8 cellular contexts compared by ENCODE assay signal in genomic region chr20:63009988-63010769, GRCh38. TPM values are rescaled to one million over a fixed set of nuclear protein-coding genes. Genes with fewer than 3 reads are reported as not detected.
DNase-seq lines count a peak whose midpoint lies in the region; ATAC-seq and TF ChIP-seq lines count a peak whose summit lies in the region.

No MANE protein-coding gene starts in this region.

- peak overlapping the region; percentile 61 for H3K27ac Mint-ChIP-seq in activated CD8-positive, alpha-beta T cell treated with anti-CD3 and anti-CD28 coated beads for 36 hours
- peak overlapping the region; percentile 59 for H3K27ac Mint-ChIP-seq in stimulated activated naive B cell treated with anti-CD40 and anti-IgM and Interleukin-4, amounts not matched to agents 10 μg/mL and 1 μg/mL and 100 μg/mL, for 72 hours

- H3K27ac ChIP-seq in iPS-18a (ENCODE audit: low read length) = no peak overlapping the region

- intact Hi-C loops in activated CD8-positive, alpha-beta T cell treated with anti-CD3 and anti-CD28 coated beads for 36 hours (cut with micrococcal nuclease) = loop anchor here (2.0 kb wide), 2 partner anchors 37 to 109 kb away; no protein-coding TSS in a partner anchor
- intact Hi-C loops in posterior vena cava (cut with DNase I) = loop anchor here (2.0 to 10.0 kb wide), 3 partner anchors 37 to 138 kb away; no protein-coding TSS in a partner anchor

- peak overlapping the region; percentile 66 for H3K4me3 Mint-ChIP-seq in activated CD8-positive, alpha-beta T cell treated with anti-CD3 and anti-CD28 coated beads for 36 hours
- peak overlapping the region; percentile 75 to 82 for H3K4me3 Mint-ChIP-seq in stimulated activated naive B cell treated with anti-CD40 and anti-IgM and Interleukin-4, amounts not matched to agents 10 μg/mL and 1 μg/mL and 100 μg/mL, for 72 hours

- H3K9ac ChIP-seq in iPS-18a (ENCODE audit: low read length) = no peak overlapping the region

- no peaks in the 10 kb centered on the region for H3K36me3 ChIP-seq in iPS-18a (ENCODE audit: control insufficient read depth, low read depth, low read length)

- H3K27me3 Mint-ChIP-seq in activated CD8-positive, alpha-beta T cell treated with anti-CD3 and anti-CD28 coated beads for 36 hours = peaks cover 43% of the 10 kb centered on the region
- H3K27me3 Mint-ChIP-seq in stimulated activated naive B cell treated with anti-CD40 and anti-IgM and Interleukin-4, amounts not matched to agents 10 μg/mL and 1 μg/mL and 100 μg/mL, for 72 hours = peaks cover 58 to 84% of the 10 kb centered on the region in 2 donors

- peaks cover 2% of the 10 kb centered on the region for H3K36me3 Mint-ChIP-seq in activated CD8-positive, alpha-beta T cell treated with anti-CD3 and anti-CD28 coated beads for 36 hours (ENCODE audit: low read depth)
- H3K36me3 Mint-ChIP-seq in stimulated activated naive B cell treated with anti-CD40 and anti-IgM and Interleukin-4, amounts not matched to agents 10 μg/mL and 1 μg/mL and 100 μg/mL, for 72 hours = peaks cover 3 to 11% of the 10 kb centered on the region in 2 donors

- H3K27me3 ChIP-seq in iPS-18a (ENCODE audit: control insufficient read depth, insufficient read depth, low read length) = peaks cover 96% of the 10 kb centered on the region

- DNase-seq in GM10266 (ENCODE audit: extremely low spot score) (peak; percentile 93), M059J (ENCODE audit: low read depth) (peak; percentile 46), posterior vena cava (ENCODE audit: low spot score) (no peak), NCI-H510A treated with DMSO at 0.1 percent for 48 hours (lab: John Stamatoyannopoulos, UW) (no peak)
- DNase-seq in activated CD8-positive, alpha-beta T cell treated with anti-CD3 and anti-CD28 coated beads for 36 hours = peak; percentile 95
- DNase-seq in stimulated activated naive B cell treated with anti-CD40 and anti-IgM and Interleukin-4, amounts not matched to agents 10 μg/mL and 1 μg/mL and 100 μg/mL, for 72 hours = peak; percentile 49

- peaks cover 15% of the 10 kb centered on the region for H3K4me1 ChIP-seq in iPS-18a (ENCODE audit: control insufficient read depth, low read depth, low read length)

- POLR2A ChIA-PET in activated CD8-positive, alpha-beta T cell treated with anti-CD3 and anti-CD28 coated beads for 36 hours (lab: Charles Lee) = interaction anchor here (1.3 to 1.7 kb wide), 2 partner anchors 32 to 38 kb away, joined by 11 read pairs; no protein-coding TSS in a partner anchor

- H3K9me3 Mint-ChIP-seq in activated CD8-positive, alpha-beta T cell treated with anti-CD3 and anti-CD28 coated beads for 36 hours = peaks cover 19% of the 10 kb centered on the region
- H3K9me3 Mint-ChIP-seq in stimulated activated naive B cell treated with anti-CD40 and anti-IgM and Interleukin-4, amounts not matched to agents 10 μg/mL and 1 μg/mL and 100 μg/mL, for 72 hours = peaks cover 8 to 11% of the 10 kb centered on the region in 2 donors

- peak; percentile 47 for ATAC-seq in GM21619 (IDR thresholded peaks at IDR 0.05; ENCODE audit: unreplicated experiment)
- peak; percentile 67 for ATAC-seq in activated CD8-positive, alpha-beta T cell treated with anti-CD3 and anti-CD28 coated beads for 36 hours
- ATAC-seq in stimulated activated naive B cell treated with anti-CD40 and anti-IgM and Interleukin-4, amounts not matched to agents 10 μg/mL and 1 μg/mL and 100 μg/mL, for 72 hours (replicated peaks) = peak; percentile 53 to 55

- CTCF ChIA-PET in activated CD8-positive, alpha-beta T cell treated with anti-CD3 and anti-CD28 coated beads for 36 hours (lab: Charles Lee) = interaction anchor here (0.8 to 1.9 kb wide), 11 partner anchors 9 to 187 kb away, joined by 3 to 13 read pairs (median 5); no protein-coding TSS in a partner anchor

- H3K4me3 ChIP-seq in iPS-18a (ENCODE audit: low read length) = peak overlapping the region; percentile 25

- no peak for TF ChIP-seq CTCF in GM10266 (IDR thresholded peaks at IDR 0.05; ENCODE audit: control insufficient read depth, insufficient read depth, low read depth, missing control alignments)
- no peak for TF ChIP-seq CTCF in activated CD8-positive, alpha-beta T cell treated with anti-CD3 and anti-CD28 coated beads for 36 hours (IDR thresholded peaks at IDR 0.05)

- peaks cover 11% of the 10 kb centered on the region for H3K9me3 ChIP-seq in iPS-18a (ENCODE audit: control insufficient read depth, low read depth, low read length)

- peaks cover 28% of the 10 kb centered on the region for H3K4me1 Mint-ChIP-seq in activated CD8-positive, alpha-beta T cell treated with anti-CD3 and anti-CD28 coated beads for 36 hours (ENCODE audit: low read depth)
- H3K4me1 Mint-ChIP-seq in stimulated activated naive B cell treated with anti-CD40 and anti-IgM and Interleukin-4, amounts not matched to agents 10 μg/mL and 1 μg/mL and 100 μg/mL, for 72 hours = peaks cover 27 to 54% of the 10 kb centered on the region in 2 donors

RNA-seq across cellular contexts. Expression of gene BHLHE23, which starts 3.4 kb away (rescaled TPM):
- total RNA-seq in M059J (2014; rRNA removed; shearing (Covaris generic)) = not detected in 2 replicates
- total RNA-seq in activated CD8-positive, alpha-beta T cell treated with anti-CD3 and anti-CD28 coated beads for 36 hours = not detected
- not detected for total RNA-seq in posterior vena cava

RNA-seq across cellular contexts. Expression of gene SLC17A9, which starts 57.7 kb away (rescaled TPM):
- total RNA-seq in M059J (2014; rRNA removed; shearing (Covaris generic)) = not detected in 2 replicates
- total RNA-seq in activated CD8-positive, alpha-beta T cell treated with anti-CD3 and anti-CD28 coated beads for 36 hours = 10 to 100 TPM; 78.5 to 78.7 TPM
- total RNA-seq in posterior vena cava = 10 to 100 TPM in 1 of 2 donors, 1 to 10 TPM in 1; 9.9 to 16.3 TPM

Comparison
In these comparisons a context has a peak if more than half of its experiments do, and no peak if none do; other contexts are left out.
1. DNase-seq: peak in GM10266 (single experiment), M059J (single experiment), activated CD8-positive, alpha-beta T cell treated with anti-CD3 and anti-CD28 coated beads for 36 hours (single experiment) and stimulated activated naive B cell treated with anti-CD40 and anti-IgM and Interleukin-4, amounts not matched to agents 10 μg/mL and 1 μg/mL and 100 μg/mL, for 72 hours (single experiment); none in posterior vena cava (single experiment) and NCI-H510A treated with DMSO at 0.1 percent for 48 hours (single experiment).
2. RNA of gene SLC17A9, which starts 57.7 kb away (total RNA-seq): 78.5 to 78.7 TPM in activated CD8-positive, alpha-beta T cell treated with anti-CD3 and anti-CD28 coated beads for 36 hours and 9.9 to 16.3 TPM in posterior vena cava; not detected in M059J; every median in the first group is over 10 times any median in the second.
3. Peak in every context shown above with its lines, with median percentiles within 50 percentile points of each other: ATAC-seq.